10 cellular contexts compared by ENCODE assay signal in the genomic region with DNA sequence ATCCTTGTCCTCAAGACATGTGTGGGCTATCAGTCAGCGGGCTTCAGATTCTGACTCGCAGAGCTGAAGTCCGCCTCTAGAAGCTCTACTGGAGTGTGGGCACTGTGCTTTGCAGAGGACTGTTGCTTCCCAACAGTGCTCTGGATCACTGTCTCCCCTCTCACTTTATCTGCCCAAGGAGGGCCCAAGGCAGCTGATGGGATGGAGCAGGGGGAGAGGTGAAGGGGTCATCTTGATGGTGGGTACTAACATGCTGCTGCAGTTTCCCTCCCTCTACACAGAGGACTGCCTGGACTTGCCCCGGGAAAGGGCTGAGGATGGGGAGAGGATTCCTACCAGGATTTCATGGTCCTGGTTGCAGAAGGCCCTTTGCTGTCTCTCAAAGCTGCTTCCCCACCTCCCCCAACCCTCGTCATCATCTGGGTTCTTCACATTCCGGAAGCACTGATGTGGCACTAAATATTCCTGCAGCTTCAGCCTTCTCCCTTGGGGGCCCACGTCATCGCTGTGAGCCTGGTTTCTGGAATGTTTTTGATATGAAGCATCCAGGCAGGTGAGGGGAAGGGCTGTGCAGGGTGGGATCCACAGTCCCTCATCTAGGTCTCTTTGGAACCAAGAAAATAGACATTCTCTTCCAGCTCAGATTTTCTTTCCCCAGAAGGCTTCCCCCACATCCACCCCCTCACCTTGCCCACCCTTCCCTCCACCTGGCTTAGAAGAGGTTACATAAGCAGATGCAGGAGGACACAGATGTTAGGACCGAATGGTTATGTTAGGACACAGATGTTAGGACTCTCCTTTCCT. TPM values are rescaled to one million over a fixed set of nuclear protein-coding genes. Genes with fewer than 3 reads are reported as not detected.
A peak's percentile ranks its signal among the peaks of the same experiment; 100 is the strongest.
DNase-seq lines count a peak whose midpoint lies in the region; ATAC-seq and TF ChIP-seq lines count a peak whose summit lies in the region.
"Had no signal": no experiment of that assay in that cellular context is flagged by ENCODE, and none has a peak within 500 bp of the region (broad histone marks: within the 10 kb centered on the region; RNA-seq: fewer than 3 reads in every experiment).

No MANE protein-coding gene starts in this region.

- WGBS in transverse colon (ENCODE audit: low coverage in 1 of 2), 2 donors = 79% methylated on average over 9 of the region's 9 CpGs; no CpG with 5 or more reads in 1 of the 2 donors

- no peak for ATAC-seq in GM18517 (IDR thresholded peaks at IDR 0.05; ENCODE audit: unreplicated experiment)

- TF ChIP-seq CTCF in kidney epithelial cell (IDR thresholded peaks at IDR 0.05; ENCODE audit: insufficient read depth, low read length, poor library complexity, severe bottlenecking) = no peak
- TF ChIP-seq CTCF in transverse colon (IDR thresholded peaks at IDR 0.05) = no peak

- no peak overlapping the region for H3K27ac ChIP-seq in transverse colon

- intact Hi-C loops in transverse colon (cut with DNase I; ENCODE audit: low total_unique reads) = no loop called here

- DNase-seq in AG20443 (ENCODE audit: low spot score) (peak; percentile 91), HS-27A (ENCODE audit: low read depth) (peak; percentile 97), amniotic epithelial cell (ENCODE audit: low read depth) (peak; percentile 97), kidney epithelial cell (ENCODE audit: low read depth) (peak; percentile 95), transverse colon (no peak), D341Med (ENCODE audit: low spot score) (no peak), Ammon's horn (ENCODE audit: low spot score) (no peak)
- DNase-seq: activated CD4-positive, alpha-beta T cell treated with anti-CD3 and anti-CD28 coated beads, Interleukin-2, amount 50 U/mL, for 48 hours; hippocampal formation had no signal

- in situ Hi-C loops in transverse colon (cut with MboI; ENCODE audit: low pct_ligation_motif_present in 1 of 4, low pct_unique_long_range_greater_than_20kb in 1 of 4, low sequenced_read_pairs in 3 of 4) = no loop called here

- no peak for TF ChIP-seq POLR2A in transverse colon (IDR thresholded peaks at IDR 0.05)

- peaks cover 4% of the 10 kb centered on the region for H3K36me3 ChIP-seq in kidney epithelial cell (ENCODE audit: control insufficient read depth, insufficient read depth, low read length)
- peaks cover 0 to 5% (median 1%) of the 10 kb centered on the region in 4 donors for H3K36me3 ChIP-seq in transverse colon

- no peak overlapping the region for H3K4me3 ChIP-seq in kidney epithelial cell (ENCODE audit: low read depth, low read length)
- H3K4me3 ChIP-seq in transverse colon = no peak overlapping the region

- no peaks in the 10 kb centered on the region for H3K9me3 ChIP-seq in transverse colon

- H3K4me1 ChIP-seq in transverse colon = peaks cover 9 to 45% (median 25%) of the 10 kb centered on the region in 4 donors

- H3K27me3 ChIP-seq in kidney epithelial cell (ENCODE audit: control insufficient read depth, insufficient read depth, low read length) (no peaks in the 10 kb centered on the region), transverse colon (no peaks in the 10 kb centered on the region)

- no peak for TF ChIP-seq EP300 in transverse colon (IDR thresholded peaks at IDR 0.05; ENCODE audit: low read depth)

RNA-seq across cellular contexts. Expression of a gene that starts 23.2 kb away (rescaled TPM):
- total RNA-seq in kidney epithelial cell (139 and 140 TPM in 2 replicates), transverse colon (10 to 100 TPM; 12.5 to 46.8 (median 24.4) TPM)

RNA-seq across cellular contexts. Expression of a gene that starts 58.3 kb away (rescaled TPM):
- total RNA-seq in kidney epithelial cell (6.7 and 16.5 TPM in 2 replicates), transverse colon (under 1 TPM in 2 of 4 donors, not detected in 2; 0.32 to 0.41 TPM)

Comparison
In these comparisons a context has a peak if more than half of its experiments do, and no peak if none do; other contexts are left out.
1. DNase-seq: peak in AG20443 (single experiment), HS-27A (single experiment), amniotic epithelial cell (single experiment) and kidney epithelial cell (single experiment); none in transverse colon (single experiment), D341Med (single experiment) and Ammon's horn (single experiment).